8 cellular contexts compared by ENCODE assay signal in genomic region chr1:64861611-64862010, GRCh38.
DNase-seq lines count a peak whose midpoint lies in the region; ATAC-seq and TF ChIP-seq lines count a peak whose summit lies in the region.

No MANE protein-coding gene starts in this region.

- H3K27ac ChIP-seq in right atrium auricular region: no peak overlapping the region

- H3K4me1 ChIP-seq in right atrium auricular region: peaks cover 0 to 3% of the 10 kb centered on the region in 2 donors

- H3K4me3 Mint-ChIP-seq in activated T-helper 17 cell treated with anti-CD3 and anti-CD28 coated beads, Interleukin-2, amount 50 U/mL, for 72 hours: no peak overlapping the region

- H3K36me3 ChIP-seq in right atrium auricular region: peaks cover 58% of the 10 kb centered on the region

- ATAC-seq in Right ventricle myocardium inferior (peak; percentile 55), GM18498 (IDR thresholded peaks at IDR 0.05; ENCODE audit: unreplicated experiment) (no peak)
- ATAC-seq in activated T-helper 17 cell treated with anti-CD3 and anti-CD28 coated beads, Interleukin-2, amount 50 U/mL, for 72 hours (replicated peaks): no peak

- no peaks in the 10 kb centered on the region for H3K9me3 Mint-ChIP-seq in activated T-helper 17 cell treated with anti-CD3 and anti-CD28 coated beads, Interleukin-2, amount 50 U/mL, for 72 hours

- H3K9me3 ChIP-seq in right atrium auricular region: no peaks in the 10 kb centered on the region

- peaks cover 86% of the 10 kb centered on the region for H3K36me3 Mint-ChIP-seq in activated T-helper 17 cell treated with anti-CD3 and anti-CD28 coated beads, Interleukin-2, amount 50 U/mL, for 72 hours (ENCODE audit: low read depth)

- H3K4me1 Mint-ChIP-seq in activated T-helper 17 cell treated with anti-CD3 and anti-CD28 coated beads, Interleukin-2, amount 50 U/mL, for 72 hours: peaks cover 30% of the 10 kb centered on the region

- DNase-seq in Right ventricle myocardium inferior (ENCODE audit: missing footprints): no peak
- no peak for DNase-seq in right atrium auricular region (ENCODE audit: low spot score)
- peak; percentile 87 for DNase-seq in islet precursor cell
- no peak for DNase-seq in posterior vena cava (ENCODE audit: low spot score)
- DNase-seq in SHP77 treated with DMSO at 0.1 percent for 48 hours (lab: John Stamatoyannopoulos, UW): no peak
- no peak for DNase-seq in NCI-H748 (lab: John Stamatoyannopoulos, UW; ENCODE audit: unreplicated experiment)

- no peak overlapping the region for H3K4me3 ChIP-seq in right atrium auricular region

- TF ChIP-seq CTCF in right atrium auricular region (IDR thresholded peaks at IDR 0.05): peak in 1 of 2 donors; percentile 48

- no peaks in the 10 kb centered on the region for H3K27me3 ChIP-seq in right atrium auricular region

- intact Hi-C loops in Right ventricle myocardium inferior (cut with DNase I) (loop anchor here (5.0 to 10.0 kb wide), 2 partner anchors 206 to 343 kb away; no protein-coding TSS in a partner anchor), posterior vena cava (cut with DNase I) (no loop called here)

- peak overlapping the region; percentile 72 for H3K27ac Mint-ChIP-seq in activated T-helper 17 cell treated with anti-CD3 and anti-CD28 coated beads, Interleukin-2, amount 50 U/mL, for 72 hours

- no peaks in the 10 kb centered on the region for H3K27me3 Mint-ChIP-seq in activated T-helper 17 cell treated with anti-CD3 and anti-CD28 coated beads, Interleukin-2, amount 50 U/mL, for 72 hours
